8 cellular contexts compared by ENCODE assay signal in the genomic region with DNA sequence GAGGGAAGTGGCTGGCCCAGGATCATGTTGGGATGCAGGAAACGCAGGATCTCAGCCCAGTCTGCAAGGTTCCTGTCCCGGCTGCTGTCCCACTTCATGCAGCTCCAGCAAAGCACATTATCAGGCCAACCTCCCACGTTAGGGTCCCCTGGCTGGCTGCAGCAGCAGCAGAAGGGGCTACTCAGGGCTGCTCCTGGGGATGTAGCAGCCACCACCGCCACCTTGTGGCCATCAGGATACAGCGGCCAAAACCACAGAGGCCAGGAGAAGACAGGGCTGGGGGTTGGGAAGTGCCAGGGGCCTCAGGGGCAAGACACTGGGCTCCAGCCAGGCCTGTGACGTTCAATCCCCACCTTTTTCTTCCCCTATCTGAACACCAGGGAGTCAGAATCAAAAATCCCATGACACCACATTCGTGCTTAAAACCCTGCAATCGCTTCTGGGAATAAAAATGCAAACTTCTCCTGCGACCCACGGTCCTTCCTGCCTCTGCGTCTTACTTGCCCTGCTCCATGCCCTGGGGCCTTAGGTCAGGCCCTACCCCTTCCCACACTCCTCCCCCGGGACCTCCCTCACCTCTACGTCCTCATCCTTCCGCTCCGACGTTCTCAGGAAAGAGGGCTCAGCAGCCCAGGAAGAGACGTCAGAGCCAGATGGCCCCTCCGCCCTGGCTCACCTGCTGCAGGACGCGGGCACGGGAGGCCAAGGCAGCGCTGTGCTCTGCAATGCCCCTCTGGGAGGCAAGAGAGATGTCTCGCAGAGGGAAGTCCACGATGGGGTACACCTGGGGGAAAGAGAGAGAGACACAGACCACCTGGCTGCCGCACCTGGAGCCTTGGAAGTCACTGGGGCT. TPM values are rescaled to one million over a fixed set of nuclear protein-coding genes. Genes with fewer than 3 reads are reported as not detected.
DNase-seq lines count a peak whose midpoint lies in the region; ATAC-seq and TF ChIP-seq lines count a peak whose summit lies in the region.

No MANE protein-coding gene starts in this region.

- no peak for TF ChIP-seq EP300 in gastroesophageal sphincter (IDR thresholded peaks at IDR 0.05)

- H3K27ac Mint-ChIP-seq in activated T-helper 1 cell treated with anti-CD3 and anti-CD28 coated beads, Interleukin-12 subunit alpha, Interleukin-12 subunit beta, Interleukin-2, Interleukin-4 antibody, amounts not matched to agents 30 ng/mL and 10 ng/mL and 1 ng/mL, durations not matched to agents 14 hours and 24 hours and 36 hours, result no peak overlapping the region

- intact Hi-C loops in activated T-helper 1 cell treated with anti-CD3 and anti-CD28 coated beads, Interleukin-12 subunit alpha, Interleukin-12 subunit beta, Interleukin-2, Interleukin-4 antibody, amounts not matched to agents 30 ng/mL and 10 ng/mL and 1 ng/mL, durations not matched to agents 14 hours and 24 hours and 36 hours (cut with micrococcal nuclease), result loop anchor here (5.0 kb wide), 1 partner anchor 181 kb away; no protein-coding TSS in a partner anchor

- H3K36me3 ChIP-seq in gastroesophageal sphincter, result no peaks in the 10 kb centered on the region

- no peaks in the 10 kb centered on the region for H3K27me3 Mint-ChIP-seq in activated T-helper 1 cell treated with anti-CD3 and anti-CD28 coated beads, Interleukin-12 subunit alpha, Interleukin-12 subunit beta, Interleukin-2, Interleukin-4 antibody, amounts not matched to agents 30 ng/mL and 10 ng/mL and 1 ng/mL, durations not matched to agents 14 hours and 24 hours and 36 hours (ENCODE audit: insufficient read depth)

- no peak overlapping the region for H3K4me3 ChIP-seq in gastroesophageal sphincter

- no peaks in the 10 kb centered on the region for H3K9me3 Mint-ChIP-seq in activated T-helper 1 cell treated with anti-CD3 and anti-CD28 coated beads, Interleukin-12 subunit alpha, Interleukin-12 subunit beta, Interleukin-2, Interleukin-4 antibody, amounts not matched to agents 30 ng/mL and 10 ng/mL and 1 ng/mL, durations not matched to agents 14 hours and 24 hours and 36 hours

- DNase-seq in COLO829 (ENCODE audit: low spot score) (peak; percentile 47), NCI-H69 (lab: John Stamatoyannopoulos, UW) (peak; percentile 42), occipital lobe (lab: John Stamatoyannopoulos, UW) (peak; percentile 31), cerebellar nuclear complex (lab: John Stamatoyannopoulos, UW) (no peak)
- no peak for DNase-seq in activated T-helper 1 cell treated with anti-CD3 and anti-CD28 coated beads, Interleukin-12 subunit alpha, Interleukin-12 subunit beta, Interleukin-2, Interleukin-4 antibody, amounts not matched to agents 30 ng/mL and 10 ng/mL and 1 ng/mL, durations not matched to agents 14 hours and 24 hours and 36 hours (ENCODE audit: low spot score)

- H3K9me3 ChIP-seq in gastroesophageal sphincter, result no peaks in the 10 kb centered on the region

- TF ChIP-seq POLR2A in gastroesophageal sphincter (IDR thresholded peaks at IDR 0.05), result no peak

- H3K27me3 ChIP-seq in gastroesophageal sphincter, result no peaks in the 10 kb centered on the region

- peak overlapping the region; percentile 16 for H3K4me3 Mint-ChIP-seq in activated T-helper 1 cell treated with anti-CD3 and anti-CD28 coated beads, Interleukin-12 subunit alpha, Interleukin-12 subunit beta, Interleukin-2, Interleukin-4 antibody, amounts not matched to agents 30 ng/mL and 10 ng/mL and 1 ng/mL, durations not matched to agents 14 hours and 24 hours and 36 hours

- ATAC-seq in GM19035 (IDR thresholded peaks at IDR 0.05; ENCODE audit: unreplicated experiment), result peak; percentile 92
- ATAC-seq in HG03108 (IDR thresholded peaks at IDR 0.05; ENCODE audit: unreplicated experiment), result peak; percentile 59
- ATAC-seq in gastroesophageal sphincter, result peak; percentile 68

- TF ChIP-seq CTCF in gastroesophageal sphincter (IDR thresholded peaks at IDR 0.05), result peak in 3 of 4 experiments; percentile 81 to 97 (median 85)

- no peak overlapping the region for H3K27ac ChIP-seq in gastroesophageal sphincter

- 9 to 32% methylated on average over 7 of the region's 25 CpGs for WGBS in gastroesophageal sphincter (ENCODE audit: low coverage in 1 of 2), 2 donors

- H3K4me1 ChIP-seq in gastroesophageal sphincter, result peaks cover 0 to 12% (median 5%) of the 10 kb centered on the region in 3 donors

- no peaks in the 10 kb centered on the region for H3K4me1 Mint-ChIP-seq in activated T-helper 1 cell treated with anti-CD3 and anti-CD28 coated beads, Interleukin-12 subunit alpha, Interleukin-12 subunit beta, Interleukin-2, Interleukin-4 antibody, amounts not matched to agents 30 ng/mL and 10 ng/mL and 1 ng/mL, durations not matched to agents 14 hours and 24 hours and 36 hours (ENCODE audit: low read depth)

- no peaks in the 10 kb centered on the region for H3K36me3 Mint-ChIP-seq in activated T-helper 1 cell treated with anti-CD3 and anti-CD28 coated beads, Interleukin-12 subunit alpha, Interleukin-12 subunit beta, Interleukin-2, Interleukin-4 antibody, amounts not matched to agents 30 ng/mL and 10 ng/mL and 1 ng/mL, durations not matched to agents 14 hours and 24 hours and 36 hours (ENCODE audit: low read depth)

RNA-seq across cellular contexts. Expression of a gene that starts 21.5 kb away (rescaled TPM):
- not detected in 2 replicates for total RNA-seq in activated T-helper 1 cell treated with anti-CD3 and anti-CD28 coated beads, Interleukin-12 subunit alpha, Interleukin-12 subunit beta, Interleukin-2, Interleukin-4 antibody, amounts not matched to agents 30 ng/mL and 10 ng/mL and 1 ng/mL, durations not matched to agents 14 hours and 24 hours and 36 hours
- total RNA-seq in gastroesophageal sphincter, result 1 to 10 TPM in 1 of 4 donors, under 1 TPM in 1, not detected in 2; 0.27 to 3.8 TPM
- 0.78 TPM for total RNA-seq in occipital lobe

Comparison
In these comparisons a context has a peak if more than half of its experiments do, and no peak if none do; other contexts are left out.
1. DNase-seq: peak in COLO829 (single experiment), NCI-H69 (single experiment) and occipital lobe (single experiment); none in activated T-helper 1 cell treated with anti-CD3 and anti-CD28 coated beads, Interleukin-12 subunit alpha, Interleukin-12 subunit beta, Interleukin-2, Interleukin-4 antibody, amounts not matched to agents 30 ng/mL and 10 ng/mL and 1 ng/mL, durations not matched to agents 14 hours and 24 hours and 36 hours (single experiment) and cerebellar nuclear complex (0 of 2).
2. Peak in every context shown above with its lines, with median percentiles within 50 percentile points of each other: ATAC-seq.